Comparison of ENCODE assay signal across 1 cellular context in genomic region chr18:62850619-62851306, GRCh38.
TF ChIP-seq lines count a peak whose summit lies in the region.

No MANE protein-coding gene starts in this region.

TF ChIP-seq in K562, 482 proteins besides CTCF, POLR2A, EP300 and RAD21 (continued from another document and continues in another):
- TF ChIP-seq ZMIZ1 (IDR thresholded peaks at IDR 0.05; ENCODE audit: low read depth in 2 of 2, low read length in 2 of 2) (0 out of 4 replicates have a peak, but pooled peaks of 1 of the 2 experiments have one; percentile 27), ZFP30 (CRISPR knock-in tag; IDR thresholded peaks at IDR 0.05; ENCODE audit: borderline replicate concordance) (no peak), NR2C1 (IDR thresholded peaks at IDR 0.05) (no peak), NR2C1 (tag; IDR thresholded peaks at IDR 0.05) (peak; percentile 31; the same call in 1 of the 2 replicates), USF1 (CRISPR knock-in tag; IDR thresholded peaks at IDR 0.05) (no peak), SP1 (CRISPR knock-in tag; IDR thresholded peaks at IDR 0.05) (no peak), HMG20B (CRISPR knock-in tag; IDR thresholded peaks at IDR 0.05) (no peak), JUND (IDR thresholded peaks at IDR 0.05; ENCODE audit: borderline replicate concordance, low read depth, low read length) (peak; percentile 66), JUND (tag; IDR thresholded peaks at IDR 0.05; ENCODE audit: borderline replicate concordance, low read depth, low read length) (peak; percentile 69; the same call in 2 of the 3 replicates), ZC3H11A (IDR thresholded peaks at IDR 0.05; ENCODE audit: low read depth, low read length) (no peak), CREB5 (CRISPR knock-in tag; IDR thresholded peaks at IDR 0.05) (no peak), GATAD2A (IDR thresholded peaks at IDR 0.05) (no peak), MCM5 (IDR thresholded peaks at IDR 0.05; ENCODE audit: low read depth) (no peak), ZNF311 (CRISPR knock-in tag; IDR thresholded peaks at IDR 0.05) (no peak), ETS2 (tag; IDR thresholded peaks at IDR 0.05; ENCODE audit: borderline replicate concordance, poor library complexity, severe bottlenecking) (no peak), ZNF146 (CRISPR knock-in tag; IDR thresholded peaks at IDR 0.05; ENCODE audit: unreplicated experiment) (no peak), PREB (CRISPR knock-in tag; IDR thresholded peaks at IDR 0.05) (no peak), RNF219 (CRISPR knock-in tag; IDR thresholded peaks at IDR 0.05) (no peak), ZNF431 (CRISPR knock-in tag; IDR thresholded peaks at IDR 0.05) (no peak), ZNF57 (CRISPR knock-in tag; IDR thresholded peaks at IDR 0.05) (no peak), ZNF277 (CRISPR knock-in tag; IDR thresholded peaks at IDR 0.05; ENCODE audit: borderline replicate concordance) (no peak), ZNF668 (CRISPR knock-in tag; IDR thresholded peaks at IDR 0.05) (no peak), DLX4 (CRISPR knock-in tag; IDR thresholded peaks at IDR 0.05) (no peak), MTA2 (IDR thresholded peaks at IDR 0.05; ENCODE audit: low read depth) (peak; percentile 62), ILF3 (IDR thresholded peaks at IDR 0.05; ENCODE audit: borderline replicate concordance) (no peak), TCF7 (IDR thresholded peaks at IDR 0.05; ENCODE audit: borderline replicate concordance) (no peak), SMARCC2 (IDR thresholded peaks at IDR 0.05; ENCODE audit: low read depth) (no peak), DACH1 (IDR thresholded peaks at IDR 0.05; ENCODE audit: partially characterized antibody) (no peak), ZNF253 (CRISPR knock-in tag; conservative IDR thresholded peaks at IDR 0.05) (no peak), NFE2L1 (tag; IDR thresholded peaks at IDR 0.05; ENCODE audit: borderline replicate concordance, low read depth) (no peak), VEZF1 (CRISPR knock-in tag; IDR thresholded peaks at IDR 0.05) (no peak), MYC (IDR thresholded peaks at IDR 0.05; ENCODE audit: low read depth, low read length) (peak; percentile 38; the same call in 1 of the 2 replicates), MYC (CRISPR knock-in tag; IDR thresholded peaks at IDR 0.05; ENCODE audit: borderline replicate concordance, low read depth) (no peak), HNRNPL (IDR thresholded peaks at IDR 0.05; ENCODE audit: low read depth, low read length) (no peak), ZNF280A (IDR thresholded peaks at IDR 0.05; ENCODE audit: low read depth, partially characterized antibody) (no peak), HES1 (IDR thresholded peaks at IDR 0.05; ENCODE audit: low read depth) (no peak), ATF7 (IDR thresholded peaks at IDR 0.05) (peak; percentile 77), CC2D1A (IDR thresholded peaks at IDR 0.05) (0 out of 2 replicates have a peak, but pooled peaks have one; percentile 16), SREBF1 (IDR thresholded peaks at IDR 0.05; ENCODE audit: borderline replicate concordance, low read depth, low read length) (no peak), CBX8 (IDR thresholded peaks at IDR 0.05; ENCODE audit: borderline replicate concordance, extremely low read depth, low read depth, low read length, poor library complexity, severe bottlenecking) (no peak), SETDB1 (IDR thresholded peaks at IDR 0.05; ENCODE audit: low read length) (no peak), MLLT1 (IDR thresholded peaks at IDR 0.05) (no peak), ZNF354B (CRISPR knock-in tag; IDR thresholded peaks at IDR 0.05) (no peak), CBFA2T3 (IDR thresholded peaks at IDR 0.05) (peak; percentile 87), CREB3 (tag; conservative IDR thresholded peaks at IDR 0.05; ENCODE audit: low read depth) (no peak), E2F6 (IDR thresholded peaks at IDR 0.05; ENCODE audit: borderline replicate concordance in 1 of 2, extremely low read depth in 1 of 2, insufficient read depth in 1 of 2, insufficient read length in 1 of 2, low read depth in 1 of 2, low read length in 1 of 2, poor library complexity in 1 of 2, severe bottlenecking in 1 of 2) (no peak), ZNF41 (CRISPR knock-in tag; conservative IDR thresholded peaks at IDR 0.05) (no peak)
